In genomic region chr20:45346291-45346718, GRCh38 we compare ENCODE assay signal across 1 cellular context.
TF ChIP-seq lines count a peak whose summit lies in the region.

No MANE protein-coding gene starts in this region.

TF ChIP-seq in GM12878, 131 proteins besides CTCF, POLR2A, EP300 and RAD21:
- no peak for TF ChIP-seq POLR2AphosphoS5 (IDR thresholded peaks at IDR 0.05; ENCODE audit: low read length)
- no peak for TF ChIP-seq PML (IDR thresholded peaks at IDR 0.05; ENCODE audit: low read length)
- TF ChIP-seq BHLHE40 (IDR thresholded peaks at IDR 0.05; ENCODE audit: borderline replicate concordance in 1 of 2, low read depth in 2 of 2, low read length in 1 of 2): 0 out of 4 replicates have a peak, but pooled peaks of 1 of the 2 experiments have one; percentile 12
- TF ChIP-seq NR2F1 (conservative IDR thresholded peaks at IDR 0.05): 0 out of 2 replicates have a peak, but pooled peaks have one; percentile 21
